Comparison of ENCODE assay signal across 1 cellular context in genomic region chr5:95857185-95857945, GRCh38.
TF ChIP-seq lines count a peak whose summit lies in the region.

No MANE protein-coding gene starts in this region.

TF ChIP-seq in GM12878, 131 proteins besides CTCF, POLR2A, EP300 and RAD21 (continued from another document):
- no peak for TF ChIP-seq BCLAF1 (IDR thresholded peaks at IDR 0.05)
- TF ChIP-seq, protein P1, sequence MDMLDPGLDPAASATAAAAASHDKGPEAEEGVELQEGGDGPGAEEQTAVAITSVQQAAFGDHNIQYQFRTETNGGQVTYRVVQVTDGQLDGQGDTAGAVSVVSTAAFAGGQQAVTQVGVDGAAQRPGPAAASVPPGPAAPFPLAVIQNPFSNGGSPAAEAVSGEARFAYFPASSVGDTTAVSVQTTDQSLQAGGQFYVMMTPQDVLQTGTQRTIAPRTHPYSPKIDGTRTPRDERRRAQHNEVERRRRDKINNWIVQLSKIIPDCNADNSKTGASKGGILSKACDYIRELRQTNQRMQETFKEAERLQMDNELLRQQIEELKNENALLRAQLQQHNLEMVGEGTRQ (IDR thresholded peaks at IDR 0.05; ENCODE audit: borderline replicate concordance, low read depth, low read length): no peak
- no peak for TF ChIP-seq STAT1 (conservative IDR thresholded peaks at IDR 0.05)
- TF ChIP-seq, protein P2, sequence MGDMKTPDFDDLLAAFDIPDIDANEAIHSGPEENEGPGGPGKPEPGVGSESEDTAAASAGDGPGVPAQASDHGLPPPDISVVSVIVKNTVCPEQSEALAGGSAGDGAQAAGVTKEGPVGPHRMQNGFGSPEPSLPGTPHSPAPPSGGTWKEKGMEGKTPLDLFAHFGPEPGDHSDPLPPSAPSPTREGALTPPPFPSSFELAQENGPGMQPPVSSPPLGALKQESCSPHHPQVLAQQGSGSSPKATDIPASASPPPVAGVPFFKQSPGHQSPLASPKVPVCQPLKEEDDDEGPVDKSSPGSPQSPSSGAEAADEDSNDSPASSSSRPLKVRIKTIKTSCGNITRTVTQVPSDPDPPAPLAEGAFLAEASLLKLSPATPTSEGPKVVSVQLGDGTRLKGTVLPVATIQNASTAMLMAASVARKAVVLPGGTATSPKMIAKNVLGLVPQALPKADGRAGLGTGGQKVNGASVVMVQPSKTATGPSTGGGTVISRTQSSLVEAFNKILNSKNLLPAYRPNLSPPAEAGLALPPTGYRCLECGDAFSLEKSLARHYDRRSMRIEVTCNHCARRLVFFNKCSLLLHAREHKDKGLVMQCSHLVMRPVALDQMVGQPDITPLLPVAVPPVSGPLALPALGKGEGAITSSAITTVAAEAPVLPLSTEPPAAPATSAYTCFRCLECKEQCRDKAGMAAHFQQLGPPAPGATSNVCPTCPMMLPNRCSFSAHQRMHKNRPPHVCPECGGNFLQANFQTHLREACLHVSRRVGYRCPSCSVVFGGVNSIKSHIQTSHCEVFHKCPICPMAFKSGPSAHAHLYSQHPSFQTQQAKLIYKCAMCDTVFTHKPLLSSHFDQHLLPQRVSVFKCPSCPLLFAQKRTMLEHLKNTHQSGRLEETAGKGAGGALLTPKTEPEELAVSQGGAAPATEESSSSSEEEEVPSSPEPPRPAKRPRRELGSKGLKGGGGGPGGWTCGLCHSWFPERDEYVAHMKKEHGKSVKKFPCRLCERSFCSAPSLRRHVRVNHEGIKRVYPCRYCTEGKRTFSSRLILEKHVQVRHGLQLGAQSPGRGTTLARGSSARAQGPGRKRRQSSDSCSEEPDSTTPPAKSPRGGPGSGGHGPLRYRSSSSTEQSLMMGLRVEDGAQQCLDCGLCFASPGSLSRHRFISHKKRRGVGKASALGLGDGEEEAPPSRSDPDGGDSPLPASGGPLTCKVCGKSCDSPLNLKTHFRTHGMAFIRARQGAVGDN (IDR thresholded peaks at IDR 0.05): no peak
- TF ChIP-seq ZSCAN29 (IDR thresholded peaks at IDR 0.05): no peak
- no peak for TF ChIP-seq MXI1 (IDR thresholded peaks at IDR 0.05; ENCODE audit: low read depth, low read length)
- no peak for TF ChIP-seq TBL1XR1 (IDR thresholded peaks at IDR 0.05; ENCODE audit: low read depth, low read length)
- no peak for TF ChIP-seq SP1 (IDR thresholded peaks at IDR 0.05; ENCODE audit: low read depth, low read length)
- no peak for TF ChIP-seq SUZ12 (IDR thresholded peaks at IDR 0.05; ENCODE audit: unreplicated experiment)
- no peak for TF ChIP-seq ZNF384 (IDR thresholded peaks at IDR 0.05; ENCODE audit: borderline replicate concordance, low read depth, low read length)
- TF ChIP-seq CHD2 (IDR thresholded peaks at IDR 0.05; ENCODE audit: borderline replicate concordance, low read depth, low read length): no peak
- TF ChIP-seq E2F4 (IDR thresholded peaks at IDR 0.05; ENCODE audit: low read depth, low read length): no peak
- TF ChIP-seq KLF5 (IDR thresholded peaks at IDR 0.05; ENCODE audit: partially characterized antibody): no peak
- TF ChIP-seq IKZF2 (IDR thresholded peaks at IDR 0.05): no peak
- no peak for TF ChIP-seq CHD1 (IDR thresholded peaks at IDR 0.05; ENCODE audit: low read depth, low read length)
- no peak for TF ChIP-seq FOXK2 (IDR thresholded peaks at IDR 0.05)
